9 cellular contexts compared by ENCODE assay signal in genomic region chr6:122839477-122839876, GRCh38. TPM values are rescaled to one million over a fixed set of nuclear protein-coding genes. Genes with fewer than 3 reads are reported as not detected.
A peak's percentile ranks its signal among the peaks of the same experiment; 100 is the strongest.
DNase-seq lines count a peak whose midpoint lies in the region; ATAC-seq and TF ChIP-seq lines count a peak whose summit lies in the region.
"Had no signal": no experiment of that assay in that cellular context is flagged by ENCODE, and none has a peak within 500 bp of the region (broad histone marks: within the 10 kb centered on the region; RNA-seq: fewer than 3 reads in every experiment).

No MANE protein-coding gene starts in this region.

- no peaks in the 10 kb centered on the region for H3K9me3 Mint-ChIP-seq in stimulated activated naive B cell treated with anti-CD40 and anti-IgM and Interleukin-4, amounts not matched to agents 10 μg/mL and 1 μg/mL and 100 μg/mL, for 72 hours

- no peaks in the 10 kb centered on the region for H3K9me3 ChIP-seq in mesenchymal stem cell (ENCODE audit: control insufficient read depth, low read length)

- no peak overlapping the region for H3K4me2 ChIP-seq in mesenchymal stem cell (ENCODE audit: low read length, poor library complexity, severe bottlenecking)

- no peak overlapping the region for H2BK5ac ChIP-seq in mesenchymal stem cell (ENCODE audit: low read depth, low read length, poor library complexity, severe bottlenecking)

- H3K4me1 Mint-ChIP-seq in stimulated activated naive B cell treated with anti-CD40 and anti-IgM and Interleukin-4, amounts not matched to agents 10 μg/mL and 1 μg/mL and 100 μg/mL, for 72 hours, result no peaks in the 10 kb centered on the region

- no peaks in the 10 kb centered on the region for H3K36me3 ChIP-seq in mesenchymal stem cell (ENCODE audit: control insufficient read depth in 1 of 2, insufficient read depth in 2 of 2, low read depth in 1 of 2, low read length in 2 of 2)

- H2BK15ac ChIP-seq in mesenchymal stem cell (ENCODE audit: low read depth, poor library complexity, severe bottlenecking), result no peak overlapping the region

- intact Hi-C loops in dorsolateral prefrontal cortex (cut with DNase I), result loop anchor here (2.0 to 10.0 kb wide), 6 partner anchors 49 to 235 kb away; partner anchors contain the start of gene SMPDL3A (in 1 of the 2)

- H3K27me3 ChIP-seq in dorsolateral prefrontal cortex, result no peaks in the 10 kb centered on the region
- no peaks in the 10 kb centered on the region for H3K27me3 ChIP-seq in mesenchymal stem cell (ENCODE audit: control insufficient read depth in 1 of 2, insufficient read depth in 1 of 2, low read length in 2 of 2)

- no CpG with 5 or more reads among the region's 1 CpG for WGBS in mesenchymal stem cell

- peaks cover 11 to 14% of the 10 kb centered on the region in 2 donors for H3K27me3 Mint-ChIP-seq in stimulated activated naive B cell treated with anti-CD40 and anti-IgM and Interleukin-4, amounts not matched to agents 10 μg/mL and 1 μg/mL and 100 μg/mL, for 72 hours

- no peak overlapping the region for H2AK5ac ChIP-seq in mesenchymal stem cell (ENCODE audit: low read length, severe bottlenecking)

- no peaks in the 10 kb centered on the region for H3K36me3 Mint-ChIP-seq in stimulated activated naive B cell treated with anti-CD40 and anti-IgM and Interleukin-4, amounts not matched to agents 10 μg/mL and 1 μg/mL and 100 μg/mL, for 72 hours

- no peak overlapping the region for H2BK12ac ChIP-seq in mesenchymal stem cell (ENCODE audit: low read length in 2 of 2)

- H4K91ac ChIP-seq in mesenchymal stem cell (ENCODE audit: low read length), result no peak overlapping the region

- no peak overlapping the region for H3K4ac ChIP-seq in mesenchymal stem cell (ENCODE audit: low read depth in 1 of 2, low read length in 2 of 2)

- no peak overlapping the region for H2AFZ ChIP-seq in mesenchymal stem cell (ENCODE audit: low read depth, low read length)

- DNase-seq in CD1c-positive myeloid dendritic cell (ENCODE audit: extremely low spot score) (peak; percentile 78), NCI-H2196 treated with DMSO at 0.1 percent for 48 hours (lab: John Stamatoyannopoulos, UW; ENCODE audit: unreplicated experiment) (peak; percentile 20), dorsolateral prefrontal cortex (peak in 5 of 10 donors; percentile 21 to 74 (median 51)), mesenchymal stem cell (peak; percentile 66)
- peak; percentile 13 for DNase-seq in activated CD4-positive, CD25-positive, alpha-beta regulatory T cell treated with anti-CD3 and anti-CD28 coated beads, Interleukin-2, amount 50 U/mL, for 16 hours (ENCODE audit: low read depth, low spot score)
- DNase-seq in stimulated activated naive B cell treated with anti-CD40 and anti-IgM and Interleukin-4, amounts not matched to agents 10 μg/mL and 1 μg/mL and 100 μg/mL, for 72 hours, result peak; percentile 11

- H3K27ac ChIP-seq in dorsolateral prefrontal cortex (peak overlapping the region in 1 of 59 donors; percentile 13), mesenchymal stem cell (ENCODE audit: low read length, poor library complexity, severe bottlenecking) (no peak overlapping the region)

- no peak overlapping the region for H2BK120ac ChIP-seq in mesenchymal stem cell (ENCODE audit: low read depth, low read length)

- no peak overlapping the region for H4K8ac ChIP-seq in mesenchymal stem cell (ENCODE audit: low read length)

- no peaks in the 10 kb centered on the region for H3K4me1 ChIP-seq in mesenchymal stem cell (ENCODE audit: control insufficient read depth, insufficient read depth, low read depth, low read length)

- H3K9ac ChIP-seq in mesenchymal stem cell (ENCODE audit: low read length), result no peak overlapping the region

- peak; percentile 54 to 84 (median 73) for TF ChIP-seq CTCF in dorsolateral prefrontal cortex (IDR thresholded peaks at IDR 0.05 in 54 of 56, conservative IDR thresholded peaks at IDR 0.05 in 2 of 56; ENCODE audit: low read depth in 1 of 56, partially characterized antibody in 56 of 56)

- H3K27ac Mint-ChIP-seq in stimulated activated naive B cell treated with anti-CD40 and anti-IgM and Interleukin-4, amounts not matched to agents 10 μg/mL and 1 μg/mL and 100 μg/mL, for 72 hours, result no peak overlapping the region

- H3K18ac ChIP-seq in mesenchymal stem cell (ENCODE audit: low read depth in 1 of 2, low read length in 2 of 2), result no peak overlapping the region

- no peak overlapping the region for H3K4me3 Mint-ChIP-seq in stimulated activated naive B cell treated with anti-CD40 and anti-IgM and Interleukin-4, amounts not matched to agents 10 μg/mL and 1 μg/mL and 100 μg/mL, for 72 hours

- H3K23ac ChIP-seq in mesenchymal stem cell (ENCODE audit: low read length in 2 of 2), result no peak overlapping the region

- H3K79me1 ChIP-seq in mesenchymal stem cell (replicated peaks; ENCODE audit: low read length, poor library complexity, severe bottlenecking), result no peaks in the 10 kb centered on the region

- H3K14ac ChIP-seq in mesenchymal stem cell (ENCODE audit: low read length in 2 of 2), result no peak overlapping the region

- no peak overlapping the region for H3K4me3 ChIP-seq in dorsolateral prefrontal cortex
- H3K4me3 ChIP-seq in mesenchymal stem cell (ENCODE audit: insufficient read depth in 1 of 2, low read depth in 1 of 2, low read length in 2 of 2), result no peak overlapping the region

- ATAC-seq in GM18873 (IDR thresholded peaks at IDR 0.05; ENCODE audit: low FRiP score, unreplicated experiment) (peak; percentile 81), HG03108 (IDR thresholded peaks at IDR 0.05; ENCODE audit: unreplicated experiment) (peak; percentile 72)
- peak; percentile 73 to 77 for ATAC-seq in stimulated activated naive B cell treated with anti-CD40 and anti-IgM and Interleukin-4, amounts not matched to agents 10 μg/mL and 1 μg/mL and 100 μg/mL, for 72 hours (replicated peaks)

RNA-seq across cellular contexts. Expression of gene SMPDL3A, which starts 50.4 kb away (rescaled TPM):
- total RNA-seq in dorsolateral prefrontal cortex, result 10 to 100 TPM in 15 of 120 experiments, 1 to 10 TPM in 105; 2.8 to 12.6 (median 8.1) TPM
- 45.7 TPM for polyA plus RNA-seq in mesenchymal stem cell (2013, experiment 1 of 2)
- polyA plus RNA-seq in mesenchymal stem cell (2013, experiment 2 of 2), result 47.1 TPM

RNA-seq across cellular contexts. Expression of gene FABP7, which starts 60.0 kb away (rescaled TPM):
- total RNA-seq in dorsolateral prefrontal cortex, result 100 to 1,000 TPM in 1 of 120 experiments, 10 to 100 TPM in 119; 16.1 to 118 (median 41.8) TPM
- 0.10 TPM for polyA plus RNA-seq in mesenchymal stem cell (2013, experiment 1 of 2)
- 0.12 TPM for polyA plus RNA-seq in mesenchymal stem cell (2013, experiment 2 of 2)
- total RNA-seq: activated CD8-positive, alpha-beta memory T cell treated with anti-CD3 and anti-CD28 coated beads for 36 hours had no signal
